ENCODE assay signal across 13 cellular contexts in the genomic region with DNA sequence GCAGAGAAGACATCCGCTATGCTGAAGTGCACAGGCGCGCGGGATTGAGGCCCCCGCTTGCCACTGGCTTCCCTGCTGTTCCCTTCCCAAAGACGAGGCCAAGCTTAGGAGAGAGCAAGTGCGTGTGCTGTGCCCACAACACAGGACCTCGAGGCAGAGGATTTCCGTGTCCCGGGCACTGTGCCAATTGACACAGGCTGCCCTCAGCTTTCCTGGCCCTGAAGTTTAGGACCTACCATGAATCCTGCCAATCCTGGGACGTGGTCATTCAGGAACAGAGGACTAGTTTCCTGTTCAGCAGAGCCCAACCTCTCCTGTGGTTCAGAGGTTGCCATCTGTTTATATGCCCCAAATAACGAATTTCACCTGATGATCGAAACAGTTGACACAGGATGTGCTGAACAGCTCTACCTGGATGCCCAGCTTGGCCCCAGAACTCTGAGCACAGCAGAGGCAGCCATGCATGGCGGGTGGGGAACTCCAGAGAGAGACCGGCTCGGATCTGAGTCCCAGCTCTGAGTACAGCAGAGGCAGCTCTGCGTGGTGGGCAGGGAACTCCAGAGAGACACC.
DNase-seq lines count a peak whose midpoint lies in the region; ATAC-seq and TF ChIP-seq lines count a peak whose summit lies in the region.
"Had no signal": no experiment of that assay in that cellular context is flagged by ENCODE, and none has a peak within 500 bp of the region (broad histone marks: within the 10 kb centered on the region; RNA-seq: fewer than 3 reads in every experiment).

No MANE protein-coding gene starts in this region.

- peaks cover 3% of the 10 kb centered on the region for H3K27me3 Mint-ChIP-seq in nephron progenitor cell (ENCODE audit: low read depth, poor library complexity)
- H3K27me3 Mint-ChIP-seq: activated CD4-positive, alpha-beta memory T cell treated with anti-CD3 and anti-CD28 coated beads, Interleukin-2, amount 10 ng/mL, durations not matched to agents 7 days and 5 days had no signal

- H3K4me1 ChIP-seq in MM.1S (ENCODE audit: low read length), result no peaks in the 10 kb centered on the region
- H3K4me1 ChIP-seq: pancreas had no signal

- no peak overlapping the region for H3K4me3 Mint-ChIP-seq in nephron progenitor cell
- H3K4me3 Mint-ChIP-seq: activated CD4-positive, alpha-beta memory T cell treated with anti-CD3 and anti-CD28 coated beads, Interleukin-2, amount 10 ng/mL, durations not matched to agents 7 days and 5 days had no signal

- no peak overlapping the region for H2AFZ ChIP-seq in MM.1S (ENCODE audit: low read length)

- no peak overlapping the region for H3K4me3 ChIP-seq in MM.1S (ENCODE audit: low read length)
- H3K4me3 ChIP-seq: pancreas had no signal

- no peak overlapping the region for H3K27ac Mint-ChIP-seq in nephron progenitor cell
- H3K27ac Mint-ChIP-seq: activated CD4-positive, alpha-beta memory T cell treated with anti-CD3 and anti-CD28 coated beads, Interleukin-2, amount 10 ng/mL, durations not matched to agents 7 days and 5 days had no signal

- H3K36me3 ChIP-seq in MM.1S (replicated peaks; ENCODE audit: insufficient read depth, low read length), result no peaks in the 10 kb centered on the region

- H3K4me1 Mint-ChIP-seq in nephron progenitor cell, result peaks cover 55% of the 10 kb centered on the region
- H3K4me1 Mint-ChIP-seq: activated CD4-positive, alpha-beta memory T cell treated with anti-CD3 and anti-CD28 coated beads, Interleukin-2, amount 10 ng/mL, durations not matched to agents 7 days and 5 days had no signal

- no peak overlapping the region for H3K4me2 ChIP-seq in MM.1S (ENCODE audit: low read depth, low read length)

- no peak overlapping the region for H3K9ac ChIP-seq in MM.1S (ENCODE audit: low read length)

- H3K79me2 ChIP-seq in MM.1S (ENCODE audit: low read length), result no peaks in the 10 kb centered on the region

- TF ChIP-seq CTCF in nephron progenitor cell (IDR thresholded peaks at IDR 0.05), result no peak
- TF ChIP-seq CTCF in MM.1S (IDR thresholded peaks at IDR 0.05; ENCODE audit: low read length), result no peak

- no peaks in the 10 kb centered on the region for H4K20me1 ChIP-seq in MM.1S (ENCODE audit: insufficient read depth, low read length)

- H3K27ac ChIP-seq in MM.1S (ENCODE audit: low read length), result no peak overlapping the region

- DNase-seq in DMS153 (lab: John Stamatoyannopoulos, UW) (peak; percentile 59), GM19240 (ENCODE audit: insufficient read length, low spot score) (peak; percentile 69), kidney tubule cell (ENCODE audit: low spot score) (peak; percentile 82), AG20443 (ENCODE audit: low spot score) (no peak), NCI-H2107 treated with DMSO at 0.1 percent for 48 hours (lab: John Stamatoyannopoulos, UW; ENCODE audit: unreplicated experiment) (no peak), nephron progenitor cell (no peak), MM.1S (no peak)
- DNase-seq: activated CD4-positive, alpha-beta memory T cell treated with anti-CD3 and anti-CD28 coated beads, Interleukin-2, amount 10 ng/mL, durations not matched to agents 7 days and 5 days; C1 segment of cervical spinal cord; KG1 had no signal

- H3F3A ChIP-seq in MM.1S (ENCODE audit: insufficient read depth, low read length), result no peaks in the 10 kb centered on the region

- no peaks in the 10 kb centered on the region for H3K36me3 Mint-ChIP-seq in nephron progenitor cell (ENCODE audit: low read depth)

- peak; percentile 62 for ATAC-seq in HG03342 (IDR thresholded peaks at IDR 0.05; ENCODE audit: unreplicated experiment)
- ATAC-seq: heart left ventricle had no signal

- peaks cover 84% of the 10 kb centered on the region for H3K27me3 ChIP-seq in MM.1S (replicated peaks; ENCODE audit: insufficient read depth, low read length)
- H3K27me3 ChIP-seq: heart left ventricle, pancreas had no signal

- no peaks in the 10 kb centered on the region for H3K9me3 ChIP-seq in MM.1S (replicated peaks; ENCODE audit: insufficient read depth, low read length)
- H3K9me3 ChIP-seq: heart left ventricle, pancreas had no signal

- H3K9me2 ChIP-seq in MM.1S (replicated peaks; ENCODE audit: insufficient read depth, low read length), result no peaks in the 10 kb centered on the region

- H3K9me3 Mint-ChIP-seq in nephron progenitor cell, result no peaks in the 10 kb centered on the region
- H3K9me3 Mint-ChIP-seq: activated CD4-positive, alpha-beta memory T cell treated with anti-CD3 and anti-CD28 coated beads, Interleukin-2, amount 10 ng/mL, durations not matched to agents 7 days and 5 days had no signal

Comparison
In these comparisons a context has a peak if more than half of its experiments do, and no peak if none do; other contexts are left out.
1. DNase-seq: peak in DMS153 (single experiment), GM19240 (single experiment) and kidney tubule cell (single experiment); none in AG20443 (single experiment), NCI-H2107 treated with DMSO at 0.1 percent for 48 hours (single experiment), nephron progenitor cell (single experiment) and MM.1S (single experiment).